8 cellular contexts compared by ENCODE assay signal in genomic region chr3:138945646-138946553, GRCh38. TPM values are rescaled to one million over a fixed set of nuclear protein-coding genes. Genes with fewer than 3 reads are reported as not detected.
A peak's percentile ranks its signal among the peaks of the same experiment; 100 is the strongest.
DNase-seq lines count a peak whose midpoint lies in the region; ATAC-seq and TF ChIP-seq lines count a peak whose summit lies in the region.

No MANE protein-coding gene starts in this region.

- peak; percentile 43 for DNase-seq in activated naive CD4-positive, alpha-beta T cell treated with anti-CD3 and anti-CD28 coated beads for 36 hours
- no peak for DNase-seq in activated naive CD4-positive, alpha-beta T cell treated with anti-CD3 and anti-CD28 coated beads, Interleukin-2, amount 50 U/mL, for 16 hours
- DNase-seq in PC-3 (no peak), endothelial cell (ENCODE audit: low spot score) (peak; percentile 51), NAMALWA (ENCODE audit: low spot score) (no peak), omental fat pad (ENCODE audit: low spot score) (no peak)
- DNase-seq in naive thymus-derived CD8-positive, alpha-beta T cell = peak in 1 of 10 donors; percentile 27

- peaks cover 32% of the 10 kb centered on the region for H3K4me1 Mint-ChIP-seq in activated naive CD4-positive, alpha-beta T cell treated with anti-CD3 and anti-CD28 coated beads for 36 hours (ENCODE audit: low read depth)
- H3K4me1 Mint-ChIP-seq in endothelial cell (ENCODE audit: unreplicated experiment) = peaks cover 52% of the 10 kb centered on the region
- peaks cover 21 to 47% (median 45%) of the 10 kb centered on the region in 4 donors for H3K4me1 Mint-ChIP-seq in naive thymus-derived CD8-positive, alpha-beta T cell

- CTCF ChIA-PET in activated naive CD4-positive, alpha-beta T cell treated with anti-CD3 and anti-CD28 coated beads for 36 hours (lab: Charles Lee) = interaction anchor here (1.0 to 2.9 kb wide), 3 partner anchors 10 to 23 kb away, joined by 3 to 14 read pairs (median 11); no protein-coding TSS in a partner anchor
- CTCF ChIA-PET in PC-3 (lab: Charles Lee) = no interaction called here

- BruUV-seq in PC-3 (replicated peaks; lab: Mats Ljungman, UMichigan) = no TSS peak

- H2AFZ ChIP-seq in PC-3 (ENCODE audit: low read length) = 0 out of 2 replicates have a peak overlapping the region, but pooled peaks have one; percentile 30

- no peaks in the 10 kb centered on the region for H3K79me2 ChIP-seq in PC-3 (ENCODE audit: low read length)

- H3K36me3 ChIP-seq in PC-3 (ENCODE audit: low read depth, low read length) = no peaks in the 10 kb centered on the region

- H3K27me3 Mint-ChIP-seq in activated naive CD4-positive, alpha-beta T cell treated with anti-CD3 and anti-CD28 coated beads for 36 hours (ENCODE audit: low read depth) = peaks cover 82% of the 10 kb centered on the region
- peaks cover 29% of the 10 kb centered on the region for H3K27me3 Mint-ChIP-seq in endothelial cell (ENCODE audit: unreplicated experiment)
- H3K27me3 Mint-ChIP-seq in naive thymus-derived CD8-positive, alpha-beta T cell = peaks cover 55 to 90% (median 77%) of the 10 kb centered on the region in 5 donors

- no peak overlapping the region for H3K4me3 ChIP-seq in PC-3 (ENCODE audit: low read length)

- H3K36me3 Mint-ChIP-seq in activated naive CD4-positive, alpha-beta T cell treated with anti-CD3 and anti-CD28 coated beads for 36 hours (ENCODE audit: low read depth) = no peaks in the 10 kb centered on the region
- H3K36me3 Mint-ChIP-seq in endothelial cell (ENCODE audit: low read depth, unreplicated experiment) = peaks cover 14% of the 10 kb centered on the region
- peaks cover 0 to 5% (median 0%) of the 10 kb centered on the region in 3 donors for H3K36me3 Mint-ChIP-seq in naive thymus-derived CD8-positive, alpha-beta T cell

- H3K27ac Mint-ChIP-seq in activated naive CD4-positive, alpha-beta T cell treated with anti-CD3 and anti-CD28 coated beads for 36 hours = no peak overlapping the region
- H3K27ac Mint-ChIP-seq in endothelial cell (ENCODE audit: unreplicated experiment) = no peak overlapping the region
- no peak overlapping the region for H3K27ac Mint-ChIP-seq in naive thymus-derived CD8-positive, alpha-beta T cell

- H3K9ac ChIP-seq in PC-3 (ENCODE audit: low read length) = no peak overlapping the region

- POLR2A ChIA-PET in PC-3 (lab: Charles Lee; ENCODE audit: unreplicated experiment) = no interaction called here
- POLR2A ChIA-PET in naive thymus-derived CD8-positive, alpha-beta T cell (lab: Charles Lee) = no interaction called here

- peak; percentile 31; the same call in 1 of the 2 replicates for TF ChIP-seq CTCF in PC-3 (conservative IDR thresholded peaks at IDR 0.05; ENCODE audit: low read depth, low read length)
- TF ChIP-seq CTCF in endothelial cell (IDR thresholded peaks at IDR 0.05; ENCODE audit: unreplicated experiment) = peak; percentile 19
- no peak for TF ChIP-seq CTCF in omental fat pad (IDR thresholded peaks at IDR 0.05)

- peak overlapping the region; percentile 69 for H3K4me3 Mint-ChIP-seq in activated naive CD4-positive, alpha-beta T cell treated with anti-CD3 and anti-CD28 coated beads for 36 hours
- H3K4me3 Mint-ChIP-seq in endothelial cell (ENCODE audit: unreplicated experiment) = peak overlapping the region; percentile 89
- H3K4me3 Mint-ChIP-seq in naive thymus-derived CD8-positive, alpha-beta T cell = peak overlapping the region; percentile 50 to 98 (median 86)

- H3K27ac ChIP-seq in PC-3 (ENCODE audit: low read length) = no peak overlapping the region

- H3K9me2 ChIP-seq in PC-3 (replicated peaks; ENCODE audit: low read length) = no peaks in the 10 kb centered on the region

- H3K9me3 ChIP-seq in PC-3 (ENCODE audit: low read length) = no peaks in the 10 kb centered on the region

- H3K27me3 ChIP-seq in PC-3 (ENCODE audit: low read length) = no peaks in the 10 kb centered on the region

- no peaks in the 10 kb centered on the region for H3K9me3 Mint-ChIP-seq in activated naive CD4-positive, alpha-beta T cell treated with anti-CD3 and anti-CD28 coated beads for 36 hours
- H3K9me3 Mint-ChIP-seq in endothelial cell (ENCODE audit: unreplicated experiment) = no peaks in the 10 kb centered on the region
- no peaks in the 10 kb centered on the region for H3K9me3 Mint-ChIP-seq in naive thymus-derived CD8-positive, alpha-beta T cell

- no peak for ATAC-seq in PC-3
- peak in 1 of 2 donors; percentile 13 for ATAC-seq in naive thymus-derived CD8-positive, alpha-beta T cell
- no peak for ATAC-seq in GM18498 (IDR thresholded peaks at IDR 0.05; ENCODE audit: unreplicated experiment)
- no peak for ATAC-seq in omental fat pad (ENCODE audit: low FRiP score)

- no peaks in the 10 kb centered on the region for H4K20me1 ChIP-seq in PC-3 (ENCODE audit: low read length)

- no peaks in the 10 kb centered on the region for H3K4me1 ChIP-seq in PC-3 (ENCODE audit: insufficient read depth, low read length)

- H3F3A ChIP-seq in PC-3 (ENCODE audit: low read length, unreplicated experiment) = no peaks in the 10 kb centered on the region

- intact Hi-C loops in activated naive CD4-positive, alpha-beta T cell treated with anti-CD3 and anti-CD28 coated beads for 36 hours (cut with micrococcal nuclease) = loop anchor here (10.0 kb wide), 1 partner anchor 259 kb away; no protein-coding TSS in a partner anchor
- intact Hi-C loops in PC-3 (cut with micrococcal nuclease) = loop anchor here (10.0 kb wide), 1 partner anchor 269 kb away; no protein-coding TSS in a partner anchor

- 0 out of 2 replicates have a peak overlapping the region, but pooled peaks have one; percentile 39 for H3K4me2 ChIP-seq in PC-3 (ENCODE audit: low read length)

RNA-seq across cellular contexts. Expression of gene FOXL2, which starts 1.0 kb away (rescaled TPM):
- total RNA-seq in activated naive CD4-positive, alpha-beta T cell treated with anti-CD3 and anti-CD28 coated beads for 36 hours = not detected
- total RNA-seq in PC-3 (2014; rRNA removed) = not detected in 2 replicates
- 6.8 TPM for total RNA-seq in endothelial cell (ENCODE audit: unreplicated experiment)
- total RNA-seq in naive thymus-derived CD8-positive, alpha-beta T cell = not detected
- not detected for polyA plus RNA-seq in naive thymus-derived CD8-positive, alpha-beta T cell
- not detected for total RNA-seq in omental fat pad

RNA-seq across cellular contexts. Expression of gene FOXL2NB, which starts 1.1 kb away (rescaled TPM):
- total RNA-seq in activated naive CD4-positive, alpha-beta T cell treated with anti-CD3 and anti-CD28 coated beads for 36 hours = not detected
- total RNA-seq in PC-3 (2014; rRNA removed) (0.17 TPM in 1 of 2 replicates, not detected in the other), endothelial cell (ENCODE audit: unreplicated experiment) (13.2 TPM), omental fat pad (not detected)
- not detected for total RNA-seq in naive thymus-derived CD8-positive, alpha-beta T cell
- polyA plus RNA-seq in naive thymus-derived CD8-positive, alpha-beta T cell = not detected

Comparison
In these comparisons a context has a peak if more than half of its experiments do, and no peak if none do; other contexts are left out.
1. DNase-seq: peak in activated naive CD4-positive, alpha-beta T cell treated with anti-CD3 and anti-CD28 coated beads for 36 hours (single experiment) and endothelial cell (single experiment); none in activated naive CD4-positive, alpha-beta T cell treated with anti-CD3 and anti-CD28 coated beads, Interleukin-2, amount 50 U/mL, for 16 hours (single experiment), PC-3 (single experiment), NAMALWA (single experiment) and omental fat pad (single experiment).
2. CTCF ChIP-seq: peak in PC-3 (single experiment) and endothelial cell (single experiment); none in omental fat pad (0 of 3).
3. RNA of gene FOXL2NB, which starts 1.1 kb away (total RNA-seq): 13.2 TPM in endothelial cell (single experiment); not detected in activated naive CD4-positive, alpha-beta T cell treated with anti-CD3 and anti-CD28 coated beads for 36 hours, 0.17 TPM in PC-3, not detected in naive thymus-derived CD8-positive, alpha-beta T cell and not detected in omental fat pad; every median in the first group is over 10 times any median in the second.
4. Peak in every context shown above with its lines, with median percentiles within 50 percentile points of each other: H3K4me3 Mint-ChIP-seq.